ENCODE assay signal across 8 cellular contexts in the genomic region with DNA sequence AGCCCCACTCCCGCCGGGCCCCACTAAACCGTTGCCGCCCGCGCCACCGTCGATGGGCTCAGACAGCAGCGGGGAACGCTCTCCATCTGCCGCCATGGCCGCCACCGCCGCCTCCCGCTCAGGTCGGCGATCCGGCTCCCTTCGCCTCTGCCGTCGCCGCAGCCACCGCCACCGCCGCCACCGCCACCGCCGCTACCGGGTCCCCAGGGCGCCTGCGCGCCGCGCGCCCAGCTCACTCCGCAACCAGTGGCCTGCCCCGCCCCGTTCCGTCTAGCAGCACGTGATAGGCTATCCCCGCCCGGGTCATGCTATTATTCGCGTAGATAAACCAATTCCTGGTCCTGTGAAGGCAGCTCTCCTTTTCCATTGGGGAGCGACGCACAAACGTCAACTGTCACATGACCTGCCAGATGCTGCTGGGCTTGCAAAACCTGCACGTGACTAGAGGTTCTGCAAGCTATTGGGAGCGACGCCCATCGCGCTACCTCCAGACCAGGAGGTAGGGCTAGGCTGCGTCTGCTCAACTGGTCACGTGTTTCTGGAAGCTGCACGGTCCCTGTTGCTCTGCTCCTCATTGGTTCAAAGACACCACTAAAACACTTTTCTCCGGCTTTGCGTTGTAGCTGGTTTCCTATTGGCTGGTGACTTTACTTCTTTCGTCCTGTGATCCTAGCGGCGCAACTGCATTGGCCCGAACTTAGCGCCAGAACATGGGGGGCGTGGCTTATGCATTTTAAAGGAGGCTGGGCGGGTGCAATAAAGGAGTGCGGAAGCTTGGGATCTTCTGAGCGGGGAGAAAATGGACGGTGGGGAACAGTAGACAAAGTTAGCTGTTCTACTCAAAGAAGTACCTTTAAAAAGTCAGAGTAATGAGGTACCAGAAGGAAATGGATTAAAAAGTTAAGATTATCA. TPM values are rescaled to one million over a fixed set of nuclear protein-coding genes. Genes with fewer than 3 reads are reported as not detected.
A peak's percentile ranks its signal among the peaks of the same experiment; 100 is the strongest.
DNase-seq lines count a peak whose midpoint lies in the region; ATAC-seq and TF ChIP-seq lines count a peak whose summit lies in the region.

A gene (minus strand): TSS at position 205 of the 912 bp plus-strand sequence. CDS start 109 bp downstream, at position 96.

- H3K36me3 ChIP-seq in DND-41 (ENCODE audit: insufficient read depth, low read length) (peaks cover 46% of the 10 kb centered on the region), GM23248 (ENCODE audit: low read depth) (peaks cover 14% of the 10 kb centered on the region; the same call in 1 of the 2 replicates), esophagus squamous epithelium (peaks cover 19 to 36% (median 28%) of the 10 kb centered on the region in 3 donors)

- H3K27ac Mint-ChIP-seq in activated T-helper 1 cell treated with anti-CD3 and anti-CD28 coated beads, Interleukin-12 subunit alpha, Interleukin-12 subunit beta, Interleukin-2, Interleukin-4 antibody, amounts not matched to agents 30 ng/mL and 10 ng/mL and 1 ng/mL, durations not matched to agents 14 hours and 24 hours and 36 hours, result peak within 1 kb of the TSS; percentile 87

- H3K4me3 Mint-ChIP-seq in activated T-helper 1 cell treated with anti-CD3 and anti-CD28 coated beads, Interleukin-12 subunit alpha, Interleukin-12 subunit beta, Interleukin-2, Interleukin-4 antibody, amounts not matched to agents 30 ng/mL and 10 ng/mL and 1 ng/mL, durations not matched to agents 14 hours and 24 hours and 36 hours, result peak within 1 kb of the TSS; percentile 94

- TF ChIP-seq CTCF in DND-41 (IDR thresholded peaks at IDR 0.05; ENCODE audit: borderline replicate concordance, extremely low read depth, low read length, poor library complexity, severe bottlenecking) (no peak), esophagus squamous epithelium (IDR thresholded peaks at IDR 0.05) (peak in 1 of 6 experiments; percentile 8)

- H3K4me1 Mint-ChIP-seq in activated T-helper 1 cell treated with anti-CD3 and anti-CD28 coated beads, Interleukin-12 subunit alpha, Interleukin-12 subunit beta, Interleukin-2, Interleukin-4 antibody, amounts not matched to agents 30 ng/mL and 10 ng/mL and 1 ng/mL, durations not matched to agents 14 hours and 24 hours and 36 hours (ENCODE audit: low read depth), result peaks cover 23% of the 10 kb centered on the region

- DNase-seq in DND-41 (peak; percentile 99), GM23248 (peak; percentile 100), Kasumi-1 (lab: John Stamatoyannopoulos, UW) (peak; percentile 100), RPMI7951 (ENCODE audit: low read depth) (peak; percentile 100), esophagus squamous epithelium (lab: John Stamatoyannopoulos, UW) (peak; percentile 98), myocyte (ENCODE audit: low read depth) (peak; percentile 100)
- peak; percentile 99 for DNase-seq in activated T-helper 1 cell treated with anti-CD3 and anti-CD28 coated beads, Interleukin-12 subunit alpha, Interleukin-12 subunit beta, Interleukin-2, Interleukin-4 antibody, amounts not matched to agents 30 ng/mL and 10 ng/mL and 1 ng/mL, durations not matched to agents 14 hours and 24 hours and 36 hours (ENCODE audit: low spot score)
- DNase-seq in stimulated activated CD8-positive, alpha-beta memory T cell treated with anti-CD3 and anti-CD28 coated beads, Interleukin-7, amount 100 ng/mL, for 48 hours (ENCODE audit: extremely low read depth in 1 of 2, low read depth in 1 of 2), result peak; percentile 93 to 98

- peak within 1 kb of the TSS; percentile 94 for H3K4me2 ChIP-seq in DND-41 (ENCODE audit: insufficient read depth, low read length)
- H3K4me2 ChIP-seq in GM23248 (ENCODE audit: unreplicated experiment), result peak within 1 kb of the TSS; percentile 85

- H3K9me2 ChIP-seq in GM23248 (ENCODE audit: insufficient read depth), result no peaks in the 10 kb centered on the region

- no peaks in the 10 kb centered on the region for H3K27me3 ChIP-seq in DND-41 (ENCODE audit: insufficient read depth, low read length, poor library complexity)
- H3K27me3 ChIP-seq in GM23248 (replicated peaks; ENCODE audit: insufficient read depth), result no peaks in the 10 kb centered on the region
- H3K27me3 ChIP-seq in esophagus squamous epithelium, result no peaks in the 10 kb centered on the region

- H3K27me3 Mint-ChIP-seq in activated T-helper 1 cell treated with anti-CD3 and anti-CD28 coated beads, Interleukin-12 subunit alpha, Interleukin-12 subunit beta, Interleukin-2, Interleukin-4 antibody, amounts not matched to agents 30 ng/mL and 10 ng/mL and 1 ng/mL, durations not matched to agents 14 hours and 24 hours and 36 hours (ENCODE audit: insufficient read depth), result no peaks in the 10 kb centered on the region

- H3K9ac ChIP-seq in DND-41 (ENCODE audit: low read depth, low read length) (peak within 1 kb of the TSS; percentile 90), GM23248 (peak within 1 kb of the TSS; percentile 90)

- H3K27ac ChIP-seq in DND-41 (ENCODE audit: low read length) (peak within 1 kb of the TSS; percentile 94), GM23248 (peak within 1 kb of the TSS; percentile 82), esophagus squamous epithelium (peak within 1 kb of the TSS; percentile 97 to 100 (median 100))

- H3K4me3 ChIP-seq in DND-41 (ENCODE audit: low read depth in 1 of 2, low read length in 2 of 2) (peak within 1 kb of the TSS; percentile 76 to 86), GM23248 (peak within 1 kb of the TSS; percentile 88), esophagus squamous epithelium (peak within 1 kb of the TSS; percentile 72 to 100 (median 99))

- intact Hi-C loops in activated T-helper 1 cell treated with anti-CD3 and anti-CD28 coated beads, Interleukin-12 subunit alpha, Interleukin-12 subunit beta, Interleukin-2, Interleukin-4 antibody, amounts not matched to agents 30 ng/mL and 10 ng/mL and 1 ng/mL, durations not matched to agents 14 hours and 24 hours and 36 hours (cut with micrococcal nuclease), result loop anchor here (1.0 to 5.0 kb wide), 9 partner anchors 8 to 806 kb away; a partner anchor contains a TSS
- intact Hi-C loops in esophagus squamous epithelium (cut with DNase I), result no loop called here

- peak; percentile 93 for ATAC-seq in DND-41 (ENCODE audit: insufficient read depth, low read depth)

- H2AFZ ChIP-seq in DND-41 (ENCODE audit: low read depth, low read length), result peak within 1 kb of the TSS; percentile 64
- H2AFZ ChIP-seq in GM23248, result peak within 1 kb of the TSS; percentile 85

- H3F3A ChIP-seq in GM23248 (ENCODE audit: insufficient read depth), result peaks cover 20% of the 10 kb centered on the region

- H4K20me1 ChIP-seq in DND-41 (ENCODE audit: insufficient read depth, low read length), result peaks cover 27% of the 10 kb centered on the region
- no peaks in the 10 kb centered on the region for H4K20me1 ChIP-seq in GM23248 (ENCODE audit: insufficient read depth)

- peaks cover 47% of the 10 kb centered on the region for H3K79me2 ChIP-seq in DND-41 (ENCODE audit: insufficient read depth, low read length)
- peaks cover 46% of the 10 kb centered on the region for H3K79me2 ChIP-seq in GM23248 (ENCODE audit: insufficient read depth)

- in situ Hi-C loops in GM23248 (cut with MboI), result no loop called here

- H3K9me3 ChIP-seq in DND-41 (ENCODE audit: insufficient read depth, low read length, severe bottlenecking) (no peaks in the 10 kb centered on the region), GM23248 (ENCODE audit: low read depth) (no peaks in the 10 kb centered on the region), esophagus squamous epithelium (no peaks in the 10 kb centered on the region)

- H3K4me1 ChIP-seq in DND-41 (ENCODE audit: insufficient read depth, low read length), result peaks cover 52% of the 10 kb centered on the region
- H3K4me1 ChIP-seq in GM23248 (ENCODE audit: insufficient read depth), result peaks cover 19% of the 10 kb centered on the region
- H3K4me1 ChIP-seq in esophagus squamous epithelium, result peaks cover 13 to 51% (median 20%) of the 10 kb centered on the region in 3 donors

- H3K36me3 Mint-ChIP-seq in activated T-helper 1 cell treated with anti-CD3 and anti-CD28 coated beads, Interleukin-12 subunit alpha, Interleukin-12 subunit beta, Interleukin-2, Interleukin-4 antibody, amounts not matched to agents 30 ng/mL and 10 ng/mL and 1 ng/mL, durations not matched to agents 14 hours and 24 hours and 36 hours (ENCODE audit: low read depth), result peaks cover 26% of the 10 kb centered on the region

- 1% methylated on average over 45 to 56 of the region's 67 CpGs for WGBS in GM23248 (ENCODE audit: low coverage in 1 of 2, low lambda C conversion rate in 2 of 2, missing lambda C conversion rate in 2 of 2), 2 experiments
- 1 to 2% methylated on average over 13 to 20 of the region's 67 CpGs for WGBS in esophagus squamous epithelium, 2 donors

- H3K9me3 Mint-ChIP-seq in activated T-helper 1 cell treated with anti-CD3 and anti-CD28 coated beads, Interleukin-12 subunit alpha, Interleukin-12 subunit beta, Interleukin-2, Interleukin-4 antibody, amounts not matched to agents 30 ng/mL and 10 ng/mL and 1 ng/mL, durations not matched to agents 14 hours and 24 hours and 36 hours, result no peaks in the 10 kb centered on the region

- TF ChIP-seq POLR2A in esophagus squamous epithelium (IDR thresholded peaks at IDR 0.05), result peak in 3 of 4 donors; percentile 84 to 96 (median 93)

RNA-seq across cellular contexts. Expression of the gene that starts here (rescaled TPM):
- 18.6 and 244 TPM in 2 replicates for total RNA-seq in GM23248 (2014; rRNA removed; shearing (Covaris generic))
- 21.6 and 22.1 TPM in 2 replicates for polyA plus RNA-seq in GM23248 (2016; fragmentation: Nextera tagmentation; extraction: Ambion mirVana)
- 16.5 and 22.9 TPM in 2 replicates for total RNA-seq in RPMI7951 (2014; rRNA removed; shearing (Covaris generic))
- 36.6 and 37.0 TPM in 2 replicates for total RNA-seq in activated T-helper 1 cell treated with anti-CD3 and anti-CD28 coated beads, Interleukin-12 subunit alpha, Interleukin-12 subunit beta, Interleukin-2, Interleukin-4 antibody, amounts not matched to agents 30 ng/mL and 10 ng/mL and 1 ng/mL, durations not matched to agents 14 hours and 24 hours and 36 hours
- total RNA-seq in esophagus squamous epithelium (10 to 100 TPM; 15.8 to 25.7 (median 19.1) TPM), myocyte (21.1 and 22.2 TPM in 2 replicates)
- 32.1 TPM for polyA plus RNA-seq in myocyte (2012)

Comparison
In these comparisons a context has a peak if more than half of its experiments do, and no peak if none do; other contexts are left out.
1. Peak in every context shown above with its lines: DNase-seq, ATAC-seq, H3K4me3 ChIP-seq and H3K27ac ChIP-seq.